Comparison of ENCODE assay signal across 8 cellular contexts in the genomic region with DNA sequence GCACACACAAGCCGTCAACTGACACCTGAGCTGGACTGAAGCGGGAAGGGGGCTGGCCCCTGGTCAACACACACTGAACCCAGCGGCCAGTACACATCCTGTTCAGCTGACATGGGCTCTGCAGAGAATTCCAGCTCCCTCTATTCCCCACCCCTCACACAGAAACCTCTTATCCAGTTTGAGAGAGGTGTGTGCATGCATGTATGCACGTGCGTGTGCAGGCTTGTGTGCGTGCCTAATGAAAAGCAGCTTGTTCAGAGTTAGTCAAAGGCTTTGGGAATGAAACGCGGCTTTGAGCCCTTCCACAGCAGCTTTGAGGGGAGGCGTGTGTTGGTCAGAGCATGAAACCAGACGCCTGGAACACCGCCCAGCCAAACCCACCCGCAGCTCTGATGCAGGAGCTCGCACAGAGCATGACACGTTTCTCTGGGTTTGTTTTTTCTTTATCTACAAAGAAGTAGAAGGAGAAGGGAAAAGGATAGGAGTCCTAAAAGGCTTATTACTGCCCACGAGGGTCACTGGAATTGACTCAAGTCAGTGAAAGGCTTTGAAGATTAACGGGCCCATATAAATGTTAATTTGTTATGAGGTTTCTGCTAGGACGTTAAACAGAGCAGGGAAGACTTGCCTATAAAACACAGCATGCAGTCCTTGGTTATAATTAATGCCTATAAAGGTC.
DNase-seq lines count a peak whose midpoint lies in the region; FAIRE-seq and TF ChIP-seq lines count a peak whose summit lies in the region.

No MANE protein-coding gene starts in this region.

- no peak overlapping the region for H2BK120ac ChIP-seq in neuronal stem cell (ENCODE audit: low read depth, low read length)

- H3K4ac ChIP-seq in neuronal stem cell (ENCODE audit: low read length) = no peak overlapping the region

- peak overlapping the region; percentile 30 for H2BK12ac ChIP-seq in neuronal stem cell (ENCODE audit: low read length)

- TF ChIP-seq CTCF in epithelial cell of esophagus (IDR thresholded peaks at IDR 0.05; ENCODE audit: insufficient read depth, low read depth, low read length, missing control alignments) (no peak), D721Med (IDR thresholded peaks at IDR 0.05; ENCODE audit: insufficient read depth, missing control alignments) (no peak)

- H2BK15ac ChIP-seq in neuronal stem cell (ENCODE audit: low read length) = no peak overlapping the region

- H3K79me1 ChIP-seq in neuronal stem cell (ENCODE audit: low read depth, low read length) = no peaks in the 10 kb centered on the region

- DNase-seq in DMS153 treated with DMSO at 0.1 percent for 48 hours (lab: John Stamatoyannopoulos, UW; ENCODE audit: unreplicated experiment) (peak; percentile 95), NCI-H2196 treated with DMSO at 0.1 percent for 48 hours (lab: John Stamatoyannopoulos, UW; ENCODE audit: unreplicated experiment) (peak; percentile 26), epithelial cell of esophagus (ENCODE audit: low read depth) (peak; percentile 89), neuronal stem cell (ENCODE audit: low spot score) (peak; percentile 18), D721Med (ENCODE audit: insufficient read length, low spot score) (no peak), SIG-M5 treated with dmso at 0.1 percent for 504 hours (lab: John Stamatoyannopoulos, UW; ENCODE audit: unreplicated experiment) (no peak), HT-29 (ENCODE audit: low spot score) (no peak)
- DNase-seq in activated CD4-positive, alpha-beta T cell treated with anti-CD3 and anti-CD28 coated beads for 48 hours = no peak

- FAIRE-seq in D721Med (lab: Jason Lieb, UNC) = no peak

- H4K8ac ChIP-seq in neuronal stem cell (ENCODE audit: low read depth, low read length) = no peak overlapping the region

- no peaks in the 10 kb centered on the region for H3K27me3 ChIP-seq in neuronal stem cell (ENCODE audit: control insufficient read depth in 3 of 3, insufficient read depth in 3 of 3, low read depth in 1 of 3, low read length in 3 of 3)

- no peaks in the 10 kb centered on the region for H3K36me3 ChIP-seq in neuronal stem cell (replicated peaks in 1 of 2; ENCODE audit: control insufficient read depth in 2 of 2, insufficient read depth in 2 of 2, low read length in 2 of 2)

- no peak overlapping the region for H2BK5ac ChIP-seq in neuronal stem cell (ENCODE audit: low read length)

- H3K27ac ChIP-seq in neuronal stem cell (replicated peaks; ENCODE audit: low read length) = no peak overlapping the region

- H3K18ac ChIP-seq in neuronal stem cell (ENCODE audit: low read length) = peak overlapping the region; percentile 44

- no peak overlapping the region for H3K4me3 ChIP-seq in epithelial cell of esophagus (ENCODE audit: low read length)
- H3K4me3 ChIP-seq in neuronal stem cell (ENCODE audit: low read length in 2 of 2) = peak overlapping the region in 1 of 2 donors; percentile 15

- peak overlapping the region; percentile 48 for H2AK5ac ChIP-seq in neuronal stem cell (ENCODE audit: low read depth, low read length)

- H3K4me2 ChIP-seq in neuronal stem cell (ENCODE audit: insufficient read depth, low read length, poor library complexity, severe bottlenecking) = peak overlapping the region; percentile 15

- peaks cover 30 to 47% of the 10 kb centered on the region in 2 donors for H3K4me1 ChIP-seq in neuronal stem cell (ENCODE audit: control insufficient read depth in 2 of 2, insufficient read depth in 1 of 2, low read depth in 1 of 2, low read length in 2 of 2)

- peak overlapping the region; percentile 69 for H2AFZ ChIP-seq in neuronal stem cell (ENCODE audit: low read length)

- whole genome bisulfite sequencing in neuronal stem cell (ENCODE audit: extremely low coverage in 2 of 2, insufficient read length in 2 of 2, insufficient replicate concordance in 1 of 2), 2 donors = no CpG with 5 or more reads among the region's 17 CpGs

- H3K23ac ChIP-seq in neuronal stem cell (ENCODE audit: low read depth, low read length, poor library complexity) = no peak overlapping the region

- no peak overlapping the region for H3K14ac ChIP-seq in neuronal stem cell (ENCODE audit: low read length)

- no peak overlapping the region for H4K91ac ChIP-seq in neuronal stem cell (ENCODE audit: low read depth, low read length, poor library complexity)

- H3K9me3 ChIP-seq in neuronal stem cell (replicated peaks in 1 of 2; ENCODE audit: control insufficient read depth in 2 of 2, insufficient read depth in 1 of 2, low read depth in 1 of 2, low read length in 2 of 2) = no peaks in the 10 kb centered on the region

- H3K9ac ChIP-seq in neuronal stem cell (ENCODE audit: low read depth, low read length, poor library complexity) = no peak overlapping the region

Comparison
In these comparisons a context has a peak if more than half of its experiments do, and no peak if none do; other contexts are left out.
1. DNase-seq: peak in DMS153 treated with DMSO at 0.1 percent for 48 hours (single experiment), NCI-H2196 treated with DMSO at 0.1 percent for 48 hours (single experiment), epithelial cell of esophagus (single experiment) and neuronal stem cell (single experiment); none in D721Med (single experiment), SIG-M5 treated with dmso at 0.1 percent for 504 hours (single experiment), HT-29 (single experiment) and activated CD4-positive, alpha-beta T cell treated with anti-CD3 and anti-CD28 coated beads for 48 hours (single experiment).